ENCODE assay signal across 10 cellular contexts in genomic region chr1:207870279-207871031, GRCh38. TPM values are rescaled to one million over a fixed set of nuclear protein-coding genes. Genes with fewer than 3 reads are reported as not detected.
DNase-seq lines count a peak whose midpoint lies in the region; ATAC-seq, FAIRE-seq and TF ChIP-seq lines count a peak whose summit lies in the region.
"Had no signal": no experiment of that assay in that cellular context is flagged by ENCODE, and none has a peak within 500 bp of the region (broad histone marks: within the 10 kb centered on the region; RNA-seq: fewer than 3 reads in every experiment).

No MANE protein-coding gene starts in this region.

- no peak overlapping the region for H2BK20ac ChIP-seq in H9 (ENCODE audit: low read depth, low read length, poor library complexity, severe bottlenecking)

- no peak for TF ChIP-seq CTCF in H9 (conservative IDR thresholded peaks at IDR 0.05)
- no peak for TF ChIP-seq CTCF in endothelial cell of umbilical vein (IDR thresholded peaks at IDR 0.05; ENCODE audit: extremely low read depth in 1 of 2, insufficient read depth in 1 of 2, low read depth in 1 of 2, low read length in 2 of 2)
- TF ChIP-seq CTCF in body of pancreas (IDR thresholded peaks at IDR 0.05) = no peak

- H3K27me3 ChIP-seq in H9 (ENCODE audit: insufficient read depth, low read length) (no peaks in the 10 kb centered on the region), endothelial cell of umbilical vein (ENCODE audit: control insufficient read depth in 2 of 2, insufficient read depth in 2 of 2, low read length in 2 of 2) (no peaks in the 10 kb centered on the region), body of pancreas (no peaks in the 10 kb centered on the region)

- no peak overlapping the region for H2AK5ac ChIP-seq in H9 (ENCODE audit: insufficient read length, low read length)

- H3K36me3 Mint-ChIP-seq in H9 (ENCODE audit: insufficient read depth in 1 of 3, low read depth in 3 of 3) (peaks cover 0 to 9% (median 0%) of the 10 kb centered on the region in 3 experiments; a peak in 1 of 7 replicates), T-cell (peaks cover 16% of the 10 kb centered on the region)

- H3K27me3 Mint-ChIP-seq in H9 (ENCODE audit: low read depth) (peaks cover 26% of the 10 kb centered on the region), T-cell (no peaks in the 10 kb centered on the region)

- no peak for FAIRE-seq in endothelial cell of umbilical vein (lab: Jason Lieb, UNC)

- H2BK120ac ChIP-seq in H9 (ENCODE audit: low read depth, low read length, poor library complexity, severe bottlenecking) = no peak overlapping the region

- no peak overlapping the region for H3T11ph ChIP-seq in H9 (ENCODE audit: low read length)

- no peak overlapping the region for H3K27ac Mint-ChIP-seq in H9
- H3K27ac Mint-ChIP-seq in T-cell = peak overlapping the region; percentile 90 to 92

- H3K23me2 ChIP-seq in H9 (ENCODE audit: insufficient read length, low read depth, low read length, poor library complexity, severe bottlenecking) = peaks cover 5% of the 10 kb centered on the region

- WGBS in H9 (ENCODE audit: extremely low coverage, insufficient read length, low lambda C conversion rate) = no CpG with 5 or more reads among the region's 4 CpGs
- 77 to 90% methylated on average over 4 of the region's 4 CpGs for WGBS in body of pancreas, 2 donors

- CTCF ChIA-PET in T-cell (lab: Charles Lee) (interaction anchor here (1.0 to 11.1 kb wide), 8 partner anchors 14 to 60 kb away, joined by 3 to 148 read pairs (median 36); no protein-coding TSS in a partner anchor), endothelial cell of umbilical vein (lab: Charles Lee) (interaction anchor here (2.4 to 19.1 kb wide), 7 partner anchors 11 to 93 kb away, joined by 21 to 634 read pairs (median 29); no protein-coding TSS in a partner anchor)

- H3K9me3 Mint-ChIP-seq in H9 = no peaks in the 10 kb centered on the region
- H3K9me3 Mint-ChIP-seq in T-cell = no peaks in the 10 kb centered on the region

- H3K9ac ChIP-seq in H9 (ENCODE audit: extremely low read depth, insufficient read length, low read length) = no peak overlapping the region
- H3K9ac ChIP-seq in endothelial cell of umbilical vein (replicated peaks; ENCODE audit: extremely low read depth, insufficient read depth, low read length) = no peak overlapping the region

- no peak overlapping the region for H3K14ac ChIP-seq in H9 (ENCODE audit: insufficient read depth, low read length)

- H3K9me3 ChIP-seq in H9 (ENCODE audit: control insufficient read depth, low read depth, low read length) (no peaks in the 10 kb centered on the region), endothelial cell of umbilical vein (replicated peaks; ENCODE audit: control insufficient read depth, insufficient read depth, low read length) (no peaks in the 10 kb centered on the region), body of pancreas (no peaks in the 10 kb centered on the region)

- H2BK15ac ChIP-seq in H9 (ENCODE audit: low read depth, low read length) = no peak overlapping the region

- H3K4me1 ChIP-seq in H9 (ENCODE audit: insufficient read depth, low read length) = no peaks in the 10 kb centered on the region; the same call in 1 of the 2 replicates
- H3K4me1 ChIP-seq in endothelial cell of umbilical vein (ENCODE audit: control insufficient read depth, extremely low read depth, insufficient read depth, low read length) = peaks cover 12% of the 10 kb centered on the region
- peaks cover 46% of the 10 kb centered on the region for H3K4me1 ChIP-seq in body of pancreas

- H4K20me1 ChIP-seq in H9 (ENCODE audit: control insufficient read depth, insufficient read depth, insufficient read length) (no peaks in the 10 kb centered on the region), endothelial cell of umbilical vein (replicated peaks; ENCODE audit: control insufficient read depth, extremely low read depth, insufficient read depth, low read length) (no peaks in the 10 kb centered on the region)

- H3K9me1 ChIP-seq in endothelial cell of umbilical vein (replicated peaks; ENCODE audit: control insufficient read depth, extremely low read depth, insufficient read depth, low read length) = no peaks in the 10 kb centered on the region

- H3K79me2 ChIP-seq in H9 (ENCODE audit: insufficient read depth, low read length) (no peaks in the 10 kb centered on the region), endothelial cell of umbilical vein (ENCODE audit: control insufficient read depth, insufficient read depth, low read length) (peaks cover 25% of the 10 kb centered on the region)

- TF ChIP-seq POLR2A in endothelial cell of umbilical vein (IDR thresholded peaks at IDR 0.05; ENCODE audit: low read depth, low read length) (no peak), body of pancreas (IDR thresholded peaks at IDR 0.05) (no peak)

- H3K36me3 ChIP-seq in endothelial cell of umbilical vein (ENCODE audit: control insufficient read depth in 2 of 2, extremely low read depth in 1 of 2, insufficient read depth in 2 of 2, low read length in 2 of 2) = peaks cover 0 to 2% of the 10 kb centered on the region in 2 experiments
- H3K36me3 ChIP-seq in body of pancreas (replicated peaks in 1 of 2; ENCODE audit: insufficient read depth in 1 of 2, low read depth in 2 of 2) = no peaks in the 10 kb centered on the region

- H3K79me1 ChIP-seq in H9 (ENCODE audit: insufficient read depth, low read depth, low read length, poor library complexity, severe bottlenecking) = no peaks in the 10 kb centered on the region

- no peak overlapping the region for H2BK12ac ChIP-seq in H9 (ENCODE audit: insufficient read length, low read depth, low read length)

- DNase-seq in H9 (no peak), T-cell (no peak), endothelial cell of umbilical vein (ENCODE audit: low read depth, low spot score) (no peak), NCI-H69 (lab: John Stamatoyannopoulos, UW) (no peak), body of pancreas (no peak)
- DNase-seq in stimulated activated CD8-positive, alpha-beta memory T cell treated with anti-CD3 and anti-CD28 coated beads, Interleukin-4, amount 100 ng/mL, for 48 hours = peak; percentile 22
- no peak for DNase-seq in stimulated activated naive CD4-positive, alpha-beta T cell treated with Interleukin-2 at 50 U/mL for 16 hours (lab: John Stamatoyannopoulos, UW)
- DNase-seq: activated naive CD4-positive, alpha-beta T cell; DMS153; stimulated activated CD4-positive, alpha-beta T cell treated with anti-CD3 and anti-CD28 coated beads, Interleukin-15, amount 100 ng/mL, for 24 hours had no signal

- H3K4me1 Mint-ChIP-seq in H9 = peaks cover 18 to 20% of the 10 kb centered on the region in 2 experiments
- H3K4me1 Mint-ChIP-seq in T-cell = peaks cover 76 to 87% (median 82%) of the 10 kb centered on the region in 3 donors

- H3K23ac ChIP-seq in H9 (ENCODE audit: insufficient read length, low read depth, low read length) = no peak overlapping the region

- no peak overlapping the region for H3K18ac ChIP-seq in H9 (ENCODE audit: insufficient read length, low read depth, low read length)

- H4K5ac ChIP-seq in H9 (ENCODE audit: insufficient read length, low read depth, low read length) = no peak overlapping the region

- no peak for ATAC-seq in T-cell (replicated peaks in 1 of 4)
- ATAC-seq in body of pancreas = no peak

- no peak overlapping the region for H4K91ac ChIP-seq in H9 (ENCODE audit: insufficient read length, low read depth, low read length)

- no peak overlapping the region for H3K27ac ChIP-seq in H9 (ENCODE audit: insufficient read length, low read depth, low read length)
- H3K27ac ChIP-seq in endothelial cell of umbilical vein (ENCODE audit: insufficient read depth, low read depth, low read length) = no peak overlapping the region
- no peak overlapping the region for H3K27ac ChIP-seq in body of pancreas

- dilution Hi-C loops in endothelial cell of umbilical vein (cut with MboI; ENCODE audit: extremely low pct_ligation_motif_present, low sequenced_read_pairs) = no loop called here

- POLR2A ChIA-PET in T-cell (lab: Charles Lee) (interaction anchor here (0.6 to 1.6 kb wide), 3 partner anchors 14 to 99 kb away, joined by 3 to 5 read pairs (median 3); no protein-coding TSS in a partner anchor), endothelial cell of umbilical vein (lab: Charles Lee) (no interaction called here)

- BruUV-seq in endothelial cell of umbilical vein (replicated peaks; lab: Mats Ljungman, UMichigan) = no TSS peak

- H3K4me3 ChIP-seq in endothelial cell of umbilical vein (replicated peaks in 1 of 3; ENCODE audit: insufficient read depth in 1 of 3, low read depth in 1 of 3, low read length in 3 of 3) = no peak overlapping the region
- H3K4me3 ChIP-seq in body of pancreas = no peak overlapping the region

- no peak overlapping the region for H2BK5ac ChIP-seq in H9 (ENCODE audit: insufficient read length, low read length)

- H2AFZ ChIP-seq in H9 (ENCODE audit: low read length) (no peak overlapping the region), endothelial cell of umbilical vein (ENCODE audit: low read depth, low read length) (peak overlapping the region; percentile 47)

- H3K4me3 Mint-ChIP-seq in H9 (peak overlapping the region; percentile 25 to 81; a peak in 1 of 5 replicates), T-cell (peak overlapping the region; percentile 84 to 91 (median 88))

- intact Hi-C loops in endothelial cell of umbilical vein (cut with micrococcal nuclease) = no loop called here
- intact Hi-C loops in body of pancreas (cut with DNase I) = no loop called here

- H3K4me2 ChIP-seq in H9 (ENCODE audit: insufficient read depth, insufficient read length, low read length) (no peak overlapping the region), endothelial cell of umbilical vein (ENCODE audit: insufficient read depth, low read length) (no peak overlapping the region)

- H3K56ac ChIP-seq in H9 (ENCODE audit: insufficient read length, low read depth, low read length) = no peak overlapping the region

- H3K4ac ChIP-seq in H9 (ENCODE audit: low read depth, low read length) = no peak overlapping the region

- no peak overlapping the region for H4K8ac ChIP-seq in H9 (replicated peaks; ENCODE audit: insufficient read length, low read depth, low read length)

TF ChIP-seq in endothelial cell of umbilical vein, 7 proteins besides CTCF, POLR2A, EP300 and RAD21 (continues in another document):
- no peak for TF ChIP-seq JUN (IDR thresholded peaks at IDR 0.05; ENCODE audit: borderline replicate concordance, insufficient read depth, insufficient read length, low read depth)

RNA-seq across cellular contexts. Expression of gene CD34, which starts 40.5 kb away (rescaled TPM):
- 0.02 and 0.35 TPM in 2 replicates for total RNA-seq in H9 (2021)
- total RNA-seq in T-cell = 1 to 10 TPM in 2 of 5 donors, under 1 TPM in 3; 0.57 to 1.6 (median 0.83) TPM
- total RNA-seq in endothelial cell of umbilical vein = 115 and 174 TPM in 2 replicates
- polyA plus RNA-seq in endothelial cell of umbilical vein = 102 and 136 TPM in 2 replicates
- 39.5 and 65.4 TPM in 2 replicates for polyA plus RNA-seq in endothelial cell of umbilical vein (2011; cell fraction: cytosol; rRNA removed)
- polyA plus RNA-seq in endothelial cell of umbilical vein (2011; cell fraction: nucleus; rRNA removed) = 32.2 and 55.6 TPM in 2 replicates
- polyA plus RNA-seq in endothelial cell of umbilical vein (2012) = 16.9 and 23.7 TPM in 2 replicates
- polyA minus RNA-seq in endothelial cell of umbilical vein = 87.5 and 111 TPM in 2 replicates
- polyA minus RNA-seq in endothelial cell of umbilical vein (2011; cell fraction: cytosol; rRNA and poly(A)+ RNA removed) = not detected
- polyA minus RNA-seq in endothelial cell of umbilical vein (2011; cell fraction: nucleus; rRNA and poly(A)+ RNA removed) = 19.8 and 20.0 TPM in 2 replicates
- 10 to 100 TPM; 11.5 to 14.8 TPM for total RNA-seq in body of pancreas

Comparison
In these comparisons a context has a peak if more than half of its experiments do, and no peak if none do; other contexts are left out.
1. H3K27ac Mint-ChIP-seq: peak in T-cell (2 of 2); none in H9 (0 of 3).